Comparison of ENCODE assay signal across 26 cellular contexts in genomic region chr5:82205005-82205404, GRCh38.
"Had no signal": no experiment of that assay in that cellular context is flagged by ENCODE, and none has a peak within 500 bp of the region (broad histone marks: within the 10 kb centered on the region; RNA-seq: fewer than 3 reads in every experiment).

No MANE protein-coding gene starts in this region.

- H3K27me3 Mint-ChIP-seq: activated CD8-positive, alpha-beta T cell treated with anti-CD3 and anti-CD28 coated beads for 36 hours; activated naive CD4-positive, alpha-beta T cell treated with anti-CD3 and anti-CD28 coated beads, Interleukin-2, amount 10 ng/mL, durations not matched to agents 7 days and 5 days; activated naive CD8-positive, alpha-beta T cell treated with anti-CD3 and anti-CD28 coated beads for 36 hours had no signal

- H3K9ac ChIP-seq: KMS-11 had no signal

- H3K27ac ChIP-seq: breast epithelium, KMS-11, SJSA1 had no signal

- H3K36me3 Mint-ChIP-seq: activated naive CD4-positive, alpha-beta T cell treated with anti-CD3 and anti-CD28 coated beads, Interleukin-2, amount 10 ng/mL, durations not matched to agents 7 days and 5 days; activated naive CD8-positive, alpha-beta T cell treated with anti-CD3 and anti-CD28 coated beads for 36 hours had no signal

- H3K4me1 ChIP-seq: breast epithelium, SJSA1 had no signal

- H3K27me3 ChIP-seq: breast epithelium, MG63, SJSA1 had no signal

- FAIRE-seq: RCC 7860 had no signal

- H3K4me2 ChIP-seq: KMS-11 had no signal

- H3K9me3 Mint-ChIP-seq: activated CD8-positive, alpha-beta T cell treated with anti-CD3 and anti-CD28 coated beads for 36 hours; activated naive CD4-positive, alpha-beta T cell treated with anti-CD3 and anti-CD28 coated beads, Interleukin-2, amount 10 ng/mL, durations not matched to agents 7 days and 5 days; activated naive CD8-positive, alpha-beta T cell treated with anti-CD3 and anti-CD28 coated beads for 36 hours; activated T-cell treated with anti-CD3 and anti-CD28 coated beads, Interleukin-2, amount 50 U/mL, for 72 hours; activated T-helper 2 cell treated with anti-CD3 and anti-CD28 coated beads, Interferon-gamma antibody, Interleukin-2, Interleukin-4, amounts not matched to agents 10 μg/mL and 5 μg/mL and 100 μg/mL, durations not matched to agents 14 hours and 24 hours and 36 hours; T-helper 1 cell treated with Interleukin-12 subunit alpha and Interleukin-12 subunit beta and Interleukin-4 antibody, amounts not matched to agents 30 μg/mL and 1 μg/mL, for 36 hours had no signal

- DNase-seq: activated CD4-positive, alpha-beta T cell treated with anti-CD3 and anti-CD28 coated beads for 4 hours; activated CD8-positive, alpha-beta memory T cell treated with anti-CD3 and anti-CD28 coated beads, Interleukin-2, amount 50 U/mL, for 4 hours; activated CD8-positive, alpha-beta T cell treated with anti-CD3 and anti-CD28 coated beads for 36 hours; activated gamma-delta T cell treated with Interleukin-2 at 50 U/mL for 16 hours; activated naive CD4-positive, alpha-beta T cell treated with anti-CD3 and anti-CD28 coated beads, Interleukin-2, amount 10 ng/mL, durations not matched to agents 7 days and 5 days; activated naive CD8-positive, alpha-beta T cell treated with anti-CD3 and anti-CD28 coated beads for 36 hours; activated T-cell treated with anti-CD3 and anti-CD28 coated beads, Interleukin-2, amount 50 U/mL, for 72 hours; anterior cingulate cortex; central memory CD4-positive, alpha-beta T cell; MG63; NCI-H1105 treated with DMSO at 0.1 percent for 48 hours; NCI-H1436 treated with DMSO at 0.1 percent for 48 hours; NCI-H187 treated with DMSO at 0.1 percent for 48 hours; NCI-H2081 treated with DMSO at 0.1 percent for 48 hours; NCI-H446 treated with DMSO at 0.1 percent for 48 hours; NCI-H526; NCI-H774; SHP77 had no signal

- H3K4me1 Mint-ChIP-seq: activated naive CD4-positive, alpha-beta T cell treated with anti-CD3 and anti-CD28 coated beads, Interleukin-2, amount 10 ng/mL, durations not matched to agents 7 days and 5 days; activated naive CD8-positive, alpha-beta T cell treated with anti-CD3 and anti-CD28 coated beads for 36 hours had no signal

- H3K36me3 ChIP-seq: breast epithelium, MG63, SJSA1 had no signal

- H3K4me3 Mint-ChIP-seq: activated CD8-positive, alpha-beta T cell treated with anti-CD3 and anti-CD28 coated beads for 36 hours; activated naive CD4-positive, alpha-beta T cell treated with anti-CD3 and anti-CD28 coated beads, Interleukin-2, amount 10 ng/mL, durations not matched to agents 7 days and 5 days; activated naive CD8-positive, alpha-beta T cell treated with anti-CD3 and anti-CD28 coated beads for 36 hours; activated T-cell treated with anti-CD3 and anti-CD28 coated beads, Interleukin-2, amount 50 U/mL, for 72 hours; T-helper 1 cell treated with Interleukin-12 subunit alpha and Interleukin-12 subunit beta and Interleukin-4 antibody, amounts not matched to agents 30 μg/mL and 1 μg/mL, for 36 hours had no signal

- ATAC-seq: activated CD4-positive, CD25-positive, alpha-beta regulatory T cell treated with anti-CD3 and anti-CD28 coated beads, Interleukin-2, amount 50 U/mL, for 24 hours; activated CD8-positive, alpha-beta T cell treated with anti-CD3 and anti-CD28 coated beads for 36 hours; activated T-cell treated with anti-CD3 and anti-CD28 coated beads, Interleukin-2, amount 50 U/mL, for 72 hours; SK-N-SH treated with all-trans-retinoic acid at 6 μM for 48 hours had no signal

- H3K9me3 ChIP-seq: breast epithelium, MG63, SJSA1 had no signal

- H3K27ac Mint-ChIP-seq: activated CD8-positive, alpha-beta T cell treated with anti-CD3 and anti-CD28 coated beads for 36 hours; activated naive CD4-positive, alpha-beta T cell treated with anti-CD3 and anti-CD28 coated beads, Interleukin-2, amount 10 ng/mL, durations not matched to agents 7 days and 5 days; activated naive CD8-positive, alpha-beta T cell treated with anti-CD3 and anti-CD28 coated beads for 36 hours; activated T-cell treated with anti-CD3 and anti-CD28 coated beads, Interleukin-2, amount 50 U/mL, for 72 hours; activated T-helper 2 cell treated with anti-CD3 and anti-CD28 coated beads, Interferon-gamma antibody, Interleukin-2, Interleukin-4, amounts not matched to agents 10 μg/mL and 5 μg/mL and 100 μg/mL, durations not matched to agents 14 hours and 24 hours and 36 hours; T-helper 1 cell treated with Interleukin-12 subunit alpha and Interleukin-12 subunit beta and Interleukin-4 antibody, amounts not matched to agents 30 μg/mL and 1 μg/mL, for 36 hours had no signal

- H3K4me3 ChIP-seq: breast epithelium, MG63, SJSA1 had no signal
